ENCODE assay signal across 8 cellular contexts in genomic region chr2:97490141-97490540, GRCh38.
DNase-seq lines count a peak whose midpoint lies in the region; ATAC-seq and TF ChIP-seq lines count a peak whose summit lies in the region.
"Not testable (repeated sequence)": the region's sequence is repeated elsewhere in the genome, so short reads cannot be mapped to it uniquely, and the experiment has no call there.

No MANE protein-coding gene starts in this region.

- 90 to 100% methylated on average over 3 of the region's 5 CpGs for WGBS in endodermal cell (ENCODE audit: insufficient coverage in 1 of 2, insufficient read length in 1 of 2), 2 experiments

- not testable (repeated sequence) for H3K9me3 Mint-ChIP-seq in activated naive CD8-positive, alpha-beta T cell treated with anti-CD3 and anti-CD28 coated beads, Interleukin-2, amount 10 ng/mL, durations not matched to agents 7 days and 5 days; endodermal cell; osteocyte (ENCODE audit: unreplicated experiment); stimulated activated naive B cell treated with anti-CD40 and anti-IgM and Interleukin-4, amounts not matched to agents 10 μg/mL and 1 μg/mL and 100 μg/mL, for 72 hours

- H3K4me3 Mint-ChIP-seq in activated naive CD8-positive, alpha-beta T cell treated with anti-CD3 and anti-CD28 coated beads, Interleukin-2, amount 10 ng/mL, durations not matched to agents 7 days and 5 days; endodermal cell; osteocyte (ENCODE audit: unreplicated experiment); stimulated activated naive B cell treated with anti-CD40 and anti-IgM and Interleukin-4, amounts not matched to agents 10 μg/mL and 1 μg/mL and 100 μg/mL, for 72 hours: not testable (repeated sequence)

- H3K36me3 Mint-ChIP-seq in activated naive CD8-positive, alpha-beta T cell treated with anti-CD3 and anti-CD28 coated beads, Interleukin-2, amount 10 ng/mL, durations not matched to agents 7 days and 5 days; endodermal cell (ENCODE audit: low read depth); osteocyte (ENCODE audit: unreplicated experiment); stimulated activated naive B cell treated with anti-CD40 and anti-IgM and Interleukin-4, amounts not matched to agents 10 μg/mL and 1 μg/mL and 100 μg/mL, for 72 hours: not testable (repeated sequence)

- H3K9me3 ChIP-seq in endodermal cell (ENCODE audit: control insufficient read depth, low read length) = not testable (repeated sequence)

- DNase-seq in Ammon's horn (ENCODE audit: low spot score) (peak; percentile 1), RPMI8226 (peak; percentile 1), endodermal cell (peak; percentile 30), islet precursor cell (peak; percentile 45), osteocyte (ENCODE audit: extremely low spot score, unreplicated experiment) (peak; percentile 83)
- peak; percentile 59 for DNase-seq in activated CD8-positive, alpha-beta memory T cell treated with anti-CD3 and anti-CD28 coated beads for 24 hours
- DNase-seq in activated naive CD8-positive, alpha-beta T cell treated with anti-CD3 and anti-CD28 coated beads, Interleukin-2, amount 10 ng/mL, durations not matched to agents 7 days and 5 days = peak; percentile 35
- peak; percentile 0 for DNase-seq in stimulated activated naive B cell treated with anti-CD40 and anti-IgM and Interleukin-4, amounts not matched to agents 10 μg/mL and 1 μg/mL and 100 μg/mL, for 72 hours

- H3K36me3 ChIP-seq in endodermal cell (ENCODE audit: control insufficient read depth, insufficient read depth, low read length) = not testable (repeated sequence)

- not testable (repeated sequence) for H3K4me1 ChIP-seq in endodermal cell (ENCODE audit: control insufficient read depth, insufficient read depth, low read length)

- POLR2A ChIA-PET in activated naive CD8-positive, alpha-beta T cell treated with anti-CD3 and anti-CD28 coated beads, Interleukin-2, amount 10 ng/mL, durations not matched to agents 7 days and 5 days (lab: Charles Lee) = not testable (repeated sequence)

- not testable (repeated sequence) for H3K27me3 ChIP-seq in endodermal cell (ENCODE audit: control insufficient read depth, insufficient read depth, low read length, poor library complexity, severe bottlenecking)

- TF ChIP-seq CTCF in endodermal cell (conservative IDR thresholded peaks at IDR 0.05); osteocyte (IDR thresholded peaks at IDR 0.05): not testable (repeated sequence)

- not testable (repeated sequence) for H3K4me3 ChIP-seq in endodermal cell (ENCODE audit: low read length)

- not testable (repeated sequence) for H3K4me1 Mint-ChIP-seq in activated naive CD8-positive, alpha-beta T cell treated with anti-CD3 and anti-CD28 coated beads, Interleukin-2, amount 10 ng/mL, durations not matched to agents 7 days and 5 days; endodermal cell; osteocyte (ENCODE audit: unreplicated experiment); stimulated activated naive B cell treated with anti-CD40 and anti-IgM and Interleukin-4, amounts not matched to agents 10 μg/mL and 1 μg/mL and 100 μg/mL, for 72 hours

- not testable (repeated sequence) for H3K27ac Mint-ChIP-seq in activated naive CD8-positive, alpha-beta T cell treated with anti-CD3 and anti-CD28 coated beads, Interleukin-2, amount 10 ng/mL, durations not matched to agents 7 days and 5 days; endodermal cell; osteocyte (ENCODE audit: unreplicated experiment); stimulated activated naive B cell treated with anti-CD40 and anti-IgM and Interleukin-4, amounts not matched to agents 10 μg/mL and 1 μg/mL and 100 μg/mL, for 72 hours

- ATAC-seq in activated naive CD8-positive, alpha-beta T cell treated with anti-CD3 and anti-CD28 coated beads, Interleukin-2, amount 10 ng/mL, durations not matched to agents 7 days and 5 days (ENCODE audit: low read depth); stimulated activated naive B cell treated with anti-CD40 and anti-IgM and Interleukin-4, amounts not matched to agents 10 μg/mL and 1 μg/mL and 100 μg/mL, for 72 hours (replicated peaks): not testable (repeated sequence)

- not testable (repeated sequence) for H3K9ac ChIP-seq in endodermal cell (ENCODE audit: extremely low read depth, low read length, poor library complexity, severe bottlenecking)

- H3K27me3 Mint-ChIP-seq in activated naive CD8-positive, alpha-beta T cell treated with anti-CD3 and anti-CD28 coated beads, Interleukin-2, amount 10 ng/mL, durations not matched to agents 7 days and 5 days; endodermal cell (ENCODE audit: insufficient read depth); osteocyte (ENCODE audit: unreplicated experiment); stimulated activated naive B cell treated with anti-CD40 and anti-IgM and Interleukin-4, amounts not matched to agents 10 μg/mL and 1 μg/mL and 100 μg/mL, for 72 hours: not testable (repeated sequence)

- not testable (repeated sequence) for H3K27ac ChIP-seq in endodermal cell (ENCODE audit: low read depth, low read length)

Comparison
In these comparisons a context has a peak if more than half of its experiments do, and no peak if none do; other contexts are left out.
1. DNase-seq: peak in every context shown above with its lines; median percentile 83 in osteocyte; 59 in activated CD8-positive, alpha-beta memory T cell treated with anti-CD3 and anti-CD28 coated beads for 24 hours; 45 in islet precursor cell; 35 in activated naive CD8-positive, alpha-beta T cell treated with anti-CD3 and anti-CD28 coated beads, Interleukin-2, amount 10 ng/mL, durations not matched to agents 7 days and 5 days; 30 in endodermal cell; 1 in Ammon's horn; 1 in RPMI8226; 0 in stimulated activated naive B cell treated with anti-CD40 and anti-IgM and Interleukin-4, amounts not matched to agents 10 μg/mL and 1 μg/mL and 100 μg/mL, for 72 hours.